Comparison of ENCODE assay signal across 1 cellular context in genomic region chr1:111204211-111204883, GRCh38.
TF ChIP-seq lines count a peak whose summit lies in the region.

No MANE protein-coding gene starts in this region.

TF ChIP-seq in H1, 55 proteins besides CTCF, POLR2A, EP300 and RAD21:
- no peak for TF ChIP-seq GABPA (IDR thresholded peaks at IDR 0.05; ENCODE audit: borderline replicate concordance, insufficient read depth, low read length)
- no peak for TF ChIP-seq SRF (IDR thresholded peaks at IDR 0.05; ENCODE audit: low read depth, low read length)
- no peak for TF ChIP-seq NRF1 (IDR thresholded peaks at IDR 0.05; ENCODE audit: low read depth, low read length)
- peak; percentile 85 for TF ChIP-seq KDM4A (IDR thresholded peaks at IDR 0.05; ENCODE audit: low read depth, low read length, severe bottlenecking)
- no peak for TF ChIP-seq CBX8 (IDR thresholded peaks at IDR 0.05; ENCODE audit: borderline replicate concordance, low read depth, low read length)
- peak; percentile 50; the same call in 1 of the 2 replicates for TF ChIP-seq SUZ12 (IDR thresholded peaks at IDR 0.05; ENCODE audit: low read length)
- TF ChIP-seq CEBPB (IDR thresholded peaks at IDR 0.05; ENCODE audit: low read depth, low read length) = no peak
- peak; percentile 81 for TF ChIP-seq E2F6 (IDR thresholded peaks at IDR 0.05)
- no peak for TF ChIP-seq SAP30 (IDR thresholded peaks at IDR 0.05; ENCODE audit: insufficient read depth, insufficient replicate concordance, low read length)
- TF ChIP-seq ASH2L (IDR thresholded peaks at IDR 0.05; ENCODE audit: low read length) = no peak
- no peak for TF ChIP-seq CTBP2 (IDR thresholded peaks at IDR 0.05; ENCODE audit: borderline replicate concordance, insufficient read depth, insufficient read length, low read length)
- no peak for TF ChIP-seq MAFK (IDR thresholded peaks at IDR 0.05; ENCODE audit: low read depth, low read length)
- peak; percentile 48 for TF ChIP-seq RNF2 (IDR thresholded peaks at IDR 0.05; ENCODE audit: borderline replicate concordance, low read depth, low read length, missing control alignments, poor library complexity, severe bottlenecking)
- TF ChIP-seq CHD2 (IDR thresholded peaks at IDR 0.05; ENCODE audit: low read length) = no peak
- no peak for TF ChIP-seq BRCA1 (IDR thresholded peaks at IDR 0.05; ENCODE audit: low read depth, low read length)
- TF ChIP-seq MAX (IDR thresholded peaks at IDR 0.05) = peak; percentile 81
- TF ChIP-seq TAF7 (optimal IDR thresholded peaks at IDR 0.05; ENCODE audit: borderline replicate concordance, low read depth, low read length) = no peak
- TF ChIP-seq TAF1 (IDR thresholded peaks at IDR 0.05; ENCODE audit: low read depth, low read length) = no peak
- TF ChIP-seq HDAC2 (IDR thresholded peaks at IDR 0.05; ENCODE audit: borderline replicate concordance in 1 of 2, low read depth in 2 of 2, low read length in 2 of 2) = 0 out of 4 replicates have a peak, but pooled peaks of 1 of the 2 experiments have one; percentile 32
- no peak for TF ChIP-seq SIRT6 (IDR thresholded peaks at IDR 0.05; ENCODE audit: low read length)
- no peak for TF ChIP-seq SP2 (IDR thresholded peaks at IDR 0.05; ENCODE audit: low read length)
- TF ChIP-seq CREB1 (IDR thresholded peaks at IDR 0.05) = no peak
- TF ChIP-seq KDM5A (IDR thresholded peaks at IDR 0.05; ENCODE audit: low read length) = no peak
- TF ChIP-seq RBBP5 (IDR thresholded peaks at IDR 0.05; ENCODE audit: borderline replicate concordance, low read depth, low read length) = no peak
- TF ChIP-seq ATF3 (IDR thresholded peaks at IDR 0.05; ENCODE audit: insufficient read depth, low read depth, low read length) = no peak
- TF ChIP-seq TCF12 (IDR thresholded peaks at IDR 0.05; ENCODE audit: low read depth, low read length) = no peak
- TF ChIP-seq POU5F1 (IDR thresholded peaks at IDR 0.05; ENCODE audit: low read depth, low read length) = no peak
- peak; percentile 55 for TF ChIP-seq EZH2 (IDR thresholded peaks at IDR 0.05; ENCODE audit: low read depth, low read length, severe bottlenecking)
- no peak for TF ChIP-seq POLR2AphosphoS5 (IDR thresholded peaks at IDR 0.05; ENCODE audit: low read depth, low read length)
- no peak for TF ChIP-seq EGR1 (IDR thresholded peaks at IDR 0.05; ENCODE audit: borderline replicate concordance, low read depth, low read length)
- TF ChIP-seq SP1 (IDR thresholded peaks at IDR 0.05; ENCODE audit: low read depth, low read length) = no peak
- no peak for TF ChIP-seq RFX5 (IDR thresholded peaks at IDR 0.05; ENCODE audit: borderline replicate concordance, low read depth, low read length)
- no peak for TF ChIP-seq ATF2 (IDR thresholded peaks at IDR 0.05; ENCODE audit: low read length)
